ENCODE assay signal across 8 cellular contexts in the genomic region with DNA sequence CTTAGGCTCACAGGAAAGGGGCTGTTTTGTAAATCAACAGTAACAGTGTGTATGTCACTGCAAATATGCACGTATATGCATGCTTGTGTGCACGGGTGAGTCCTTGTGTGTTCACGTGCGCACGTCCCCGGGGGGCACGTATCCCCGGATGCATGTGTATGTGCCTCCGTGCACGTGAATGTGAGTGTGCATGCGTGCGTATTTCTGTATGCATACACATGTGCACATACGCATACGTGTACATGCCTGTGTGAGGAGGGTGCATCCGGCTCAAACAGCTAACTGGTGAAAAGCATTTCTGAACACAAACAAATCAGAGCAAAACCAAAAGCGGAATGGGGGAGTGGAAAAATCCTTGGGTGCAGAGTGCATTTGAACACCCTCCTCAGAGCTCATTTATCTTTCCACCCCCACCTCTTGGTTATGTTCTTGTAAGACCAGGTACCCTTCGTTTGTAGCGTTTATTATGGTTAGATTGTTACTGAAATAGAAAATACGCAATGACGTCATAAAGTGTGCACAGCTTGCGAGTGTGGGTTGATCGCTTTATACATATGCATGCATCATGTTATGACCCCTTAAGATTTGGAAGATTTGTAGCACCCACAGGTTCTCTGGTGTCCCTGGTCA. TPM values are rescaled to one million over a fixed set of nuclear protein-coding genes. Genes with fewer than 3 reads are reported as not detected.
A peak's percentile ranks its signal among the peaks of the same experiment; 100 is the strongest.
DNase-seq lines count a peak whose midpoint lies in the region; ATAC-seq and TF ChIP-seq lines count a peak whose summit lies in the region.

No MANE protein-coding gene starts in this region.

- no peaks in the 10 kb centered on the region for H3K27me3 Mint-ChIP-seq in activated naive CD8-positive, alpha-beta T cell treated with anti-CD3 and anti-CD28 coated beads for 36 hours

- in situ Hi-C loops in HAP-1 (cut with MboI; ENCODE audit: low sequenced_read_pairs) (no loop called here), ACHN (cut with HindIII; ENCODE audit: low pct_ligation_motif_present, low pct_unique_long_range_greater_than_20kb, low sequenced_read_pairs) (no loop called here)

- intact Hi-C loops in left colon (cut with DNase I, micrococcal nuclease) = no loop called here

- H3K27ac ChIP-seq in OCI-LY1 (ENCODE audit: low read depth, low read length, poor library complexity, severe bottlenecking) (peak overlapping the region; percentile 92), upper lobe of left lung (peak overlapping the region; percentile 44 to 60 (median 51))

- H3K79me2 ChIP-seq in OCI-LY1 (ENCODE audit: insufficient read depth, low read length) = no peaks in the 10 kb centered on the region

- no peak for TF ChIP-seq EP300 in upper lobe of left lung (IDR thresholded peaks at IDR 0.05)

- ATAC-seq in left colon (peak; percentile 2), upper lobe of left lung (ENCODE audit: low FRiP score in 2 of 2) (peak; percentile 11 to 44), HG02884 (IDR thresholded peaks at IDR 0.05; ENCODE audit: unreplicated experiment) (no peak)

- peak in 1 of 4 donors; percentile 20 for TF ChIP-seq POLR2A in upper lobe of left lung (IDR thresholded peaks at IDR 0.05)

- H3K4me3 ChIP-seq in GM06990 (replicated peaks; ENCODE audit: low read depth, low read length) (peak overlapping the region; percentile 67), HAP-1 (peak overlapping the region; percentile 31), OCI-LY1 (ENCODE audit: low read depth, low read length, poor library complexity, severe bottlenecking) (peak overlapping the region; percentile 58), upper lobe of left lung (peak overlapping the region in 3 of 4 donors; percentile 27 to 43 (median 40))

- H3K9me3 Mint-ChIP-seq in activated naive CD8-positive, alpha-beta T cell treated with anti-CD3 and anti-CD28 coated beads for 36 hours = no peaks in the 10 kb centered on the region

- peak overlapping the region; percentile 81 for H3K4me2 ChIP-seq in OCI-LY1 (ENCODE audit: low read length)

- TF ChIP-seq CTCF in GM06990 (IDR thresholded peaks at IDR 0.05; ENCODE audit: insufficient read depth, low read length, poor library complexity, severe bottlenecking) (no peak), OCI-LY1 (IDR thresholded peaks at IDR 0.05; ENCODE audit: low read length) (no peak), upper lobe of left lung (IDR thresholded peaks at IDR 0.05) (no peak)

- H4K20me1 ChIP-seq in OCI-LY1 (ENCODE audit: insufficient read depth, low read length) = no peaks in the 10 kb centered on the region

- H3K9me2 ChIP-seq in OCI-LY1 (ENCODE audit: low read depth, low read length) = no peaks in the 10 kb centered on the region

- peaks cover 36% of the 10 kb centered on the region for H3K4me1 Mint-ChIP-seq in activated naive CD8-positive, alpha-beta T cell treated with anti-CD3 and anti-CD28 coated beads for 36 hours

- whole genome bisulfite sequencing in upper lobe of left lung, 2 donors = 23 to 25% methylated on average over 19 to 22 of the region's 22 CpGs

- peak overlapping the region; percentile 99 for H3K27ac Mint-ChIP-seq in activated naive CD8-positive, alpha-beta T cell treated with anti-CD3 and anti-CD28 coated beads for 36 hours

- H3K27me3 ChIP-seq in GM06990 (replicated peaks; ENCODE audit: control insufficient read depth, insufficient read depth, low read length) = no peaks in the 10 kb centered on the region
- H3K27me3 ChIP-seq in HAP-1 (ENCODE audit: low read depth) = no peaks in the 10 kb centered on the region
- H3K27me3 ChIP-seq in OCI-LY1 (ENCODE audit: insufficient read depth, low read length) = no peaks in the 10 kb centered on the region
- no peaks in the 10 kb centered on the region for H3K27me3 ChIP-seq in upper lobe of left lung

- H3K9ac ChIP-seq in OCI-LY1 (ENCODE audit: low read length) = peak overlapping the region; percentile 66; the same call in 1 of the 2 replicates

- no peak overlapping the region for H2AFZ ChIP-seq in OCI-LY1 (ENCODE audit: low read length)

- DNase-seq in GM06990 (ENCODE audit: extremely low read depth, insufficient read length) (peak; percentile 74), HAP-1 (ENCODE audit: low spot score in 2 of 2) (no peak), left colon (peak; percentile 48 to 56), upper lobe of left lung (peak in 1 of 2 donors; percentile 39), ACHN (no peak)
- DNase-seq in activated naive CD8-positive, alpha-beta T cell treated with anti-CD3 and anti-CD28 coated beads for 36 hours = peak; percentile 75

- peaks cover 15% of the 10 kb centered on the region for H3K4me1 ChIP-seq in HAP-1
- peaks cover 38% of the 10 kb centered on the region for H3K4me1 ChIP-seq in OCI-LY1 (ENCODE audit: insufficient read depth, low read length, severe bottlenecking)
- H3K4me1 ChIP-seq in upper lobe of left lung = peaks cover 27 to 35% (median 30%) of the 10 kb centered on the region in 4 donors

- peak overlapping the region; percentile 82 for H3K4me3 Mint-ChIP-seq in activated naive CD8-positive, alpha-beta T cell treated with anti-CD3 and anti-CD28 coated beads for 36 hours

- peaks cover 9% of the 10 kb centered on the region; the same call in 1 of the 2 replicates for H3F3A ChIP-seq in OCI-LY1 (ENCODE audit: insufficient read depth, low read length)

- H3K36me3 ChIP-seq in GM06990 (ENCODE audit: control insufficient read depth, insufficient read depth, low read length) (peaks cover 7% of the 10 kb centered on the region), HAP-1 (replicated peaks) (no peaks in the 10 kb centered on the region), OCI-LY1 (ENCODE audit: insufficient read depth, low read length) (no peaks in the 10 kb centered on the region), upper lobe of left lung (peaks cover 0 to 15% (median 6%) of the 10 kb centered on the region in 4 donors)

- H3K36me3 Mint-ChIP-seq in activated naive CD8-positive, alpha-beta T cell treated with anti-CD3 and anti-CD28 coated beads for 36 hours = no peaks in the 10 kb centered on the region

- H3K9me3 ChIP-seq in HAP-1 = no peaks in the 10 kb centered on the region
- H3K9me3 ChIP-seq in OCI-LY1 (ENCODE audit: low read length) = no peaks in the 10 kb centered on the region
- no peaks in the 10 kb centered on the region for H3K9me3 ChIP-seq in upper lobe of left lung

RNA-seq across cellular contexts. Expression of a gene that starts 7.0 kb away (rescaled TPM):
- total RNA-seq in activated naive CD8-positive, alpha-beta T cell treated with anti-CD3 and anti-CD28 coated beads for 36 hours = 10 to 100 TPM; 12.6 to 13.5 TPM
- total RNA-seq in left colon (10 to 100 TPM; 84.8 to 97.8 TPM), upper lobe of left lung (10 to 100 TPM; 29.8 to 99.0 (median 59.2) TPM)

RNA-seq across cellular contexts. Expression of a gene that starts 20.4 kb away (rescaled TPM):
- under 1 TPM; 0.16 to 0.21 TPM for total RNA-seq in activated naive CD8-positive, alpha-beta T cell treated with anti-CD3 and anti-CD28 coated beads for 36 hours
- total RNA-seq in left colon = 1 to 10 TPM; 1.2 to 1.5 TPM
- 1 to 10 TPM; 1.0 to 5.5 (median 3.4) TPM for total RNA-seq in upper lobe of left lung

RNA-seq across cellular contexts. Expression of a gene that starts 38.3 kb away (rescaled TPM):
- 10 to 100 TPM; 57.3 to 60.3 TPM for total RNA-seq in activated naive CD8-positive, alpha-beta T cell treated with anti-CD3 and anti-CD28 coated beads for 36 hours
- total RNA-seq in left colon = 10 to 100 TPM; 66.9 to 72.7 TPM
- 100 to 1,000 TPM in 2 of 6 donors, 10 to 100 TPM in 4; 42.7 to 294 (median 87.8) TPM for total RNA-seq in upper lobe of left lung

RNA-seq across cellular contexts. Expression of a gene that starts 42.7 kb away (rescaled TPM):
- 10 to 100 TPM; 33.6 to 33.7 TPM for total RNA-seq in activated naive CD8-positive, alpha-beta T cell treated with anti-CD3 and anti-CD28 coated beads for 36 hours
- total RNA-seq in left colon = 10 to 100 TPM; 22.6 to 26.6 TPM
- total RNA-seq in upper lobe of left lung = 10 to 100 TPM in 5 of 6 donors, 1 to 10 TPM in 1; 7.3 to 54.5 (median 19.4) TPM

RNA-seq across cellular contexts. Expression of a gene that starts 51.6 kb away (rescaled TPM):
- under 1 TPM; 0.27 to 0.30 TPM for total RNA-seq in activated naive CD8-positive, alpha-beta T cell treated with anti-CD3 and anti-CD28 coated beads for 36 hours
- total RNA-seq in left colon (1 to 10 TPM; 4.4 to 4.8 TPM), upper lobe of left lung (100 to 1,000 TPM in 1 of 6 donors, 10 to 100 TPM in 5; 16.6 to 105 (median 51.1) TPM)

Comparison
In these comparisons a context has a peak if more than half of its experiments do, and no peak if none do; other contexts are left out.
1. DNase-seq: peak in GM06990 (single experiment), activated naive CD8-positive, alpha-beta T cell treated with anti-CD3 and anti-CD28 coated beads for 36 hours (single experiment) and left colon (2 of 2); none in HAP-1 (0 of 2) and ACHN (single experiment).
2. Peak in every context shown above with its lines, with median percentiles within 50 percentile points of each other: H3K4me3 ChIP-seq.